ENCODE assay signal across 15 cellular contexts in genomic region chr1:83555871-83556270, GRCh38.
DNase-seq lines count a peak whose midpoint lies in the region; ATAC-seq, FAIRE-seq and TF ChIP-seq lines count a peak whose summit lies in the region.
"Had no signal": no experiment of that assay in that cellular context is flagged by ENCODE, and none has a peak within 500 bp of the region (broad histone marks: within the 10 kb centered on the region; RNA-seq: fewer than 3 reads in every experiment).

No MANE protein-coding gene starts in this region.

- H3K4me1 ChIP-seq in astrocyte (ENCODE audit: insufficient read depth, low read length) (no peaks in the 10 kb centered on the region), thoracic aorta (ENCODE audit: control insufficient read depth in 1 of 2, low read depth in 2 of 2) (peaks cover 24 to 55% of the 10 kb centered on the region in 2 donors), right atrium auricular region (no peaks in the 10 kb centered on the region)

- H3K36me3 Mint-ChIP-seq in astrocyte (ENCODE audit: low read depth, unreplicated experiment) = no peaks in the 10 kb centered on the region

- H3K27ac ChIP-seq in astrocyte (ENCODE audit: low read depth, low read length) (no peak overlapping the region), thoracic aorta (peak overlapping the region; percentile 42 to 69), right atrium auricular region (no peak overlapping the region)
- H3K27ac ChIP-seq: BLaER1 treated with 17β-estradiol and CSF1 and Interleukin-3, amounts not matched to agents 10 nM and 100 nM had no signal

- H3K9ac ChIP-seq in astrocyte (ENCODE audit: low read length) = no peak overlapping the region
- H3K9ac ChIP-seq: BLaER1 treated with 17β-estradiol and CSF1 and Interleukin-3, amounts not matched to agents 10 nM and 100 nM; SK-N-SH had no signal

- peak overlapping the region; percentile 20 for H3K4me2 ChIP-seq in astrocyte (ENCODE audit: low read length)
- H3K4me2 ChIP-seq: BLaER1 treated with 17β-estradiol and CSF1 and Interleukin-3, amounts not matched to agents 10 nM and 100 nM; SK-N-SH had no signal

- H3K27ac Mint-ChIP-seq in astrocyte (ENCODE audit: unreplicated experiment) = no peak overlapping the region

- no peaks in the 10 kb centered on the region for H3K27me3 Mint-ChIP-seq in astrocyte (ENCODE audit: low read depth, unreplicated experiment)

- H3K4me3 Mint-ChIP-seq in astrocyte (ENCODE audit: unreplicated experiment) = no peak overlapping the region

- H3K27me3 ChIP-seq in astrocyte (ENCODE audit: insufficient read depth, low read length) (no peaks in the 10 kb centered on the region), thoracic aorta (replicated peaks; ENCODE audit: insufficient read depth) (no peaks in the 10 kb centered on the region), right atrium auricular region (no peaks in the 10 kb centered on the region)
- H3K27me3 ChIP-seq: BLaER1 treated with 17β-estradiol and CSF1 and Interleukin-3, amounts not matched to agents 10 nM and 100 nM had no signal

- ATAC-seq in thoracic aorta (ENCODE audit: insufficient number of reproducible peaks, low FRiP score, low read depth) (no peak), GM19351 (IDR thresholded peaks at IDR 0.05; ENCODE audit: unreplicated experiment) (no peak), HG02840 (IDR thresholded peaks at IDR 0.05; ENCODE audit: low FRiP score, unreplicated experiment) (no peak)
- ATAC-seq: K562 had no signal

- FAIRE-seq in astrocyte (lab: Jason Lieb, UNC) = no peak
- FAIRE-seq: K562 had no signal

- H3K9me3 ChIP-seq in astrocyte (ENCODE audit: insufficient read depth, low read depth, low read length) (peaks cover 4% of the 10 kb centered on the region), thoracic aorta (no peaks in the 10 kb centered on the region), right atrium auricular region (no peaks in the 10 kb centered on the region)
- H3K9me3 ChIP-seq: BLaER1 treated with 17β-estradiol and CSF1 and Interleukin-3, amounts not matched to agents 10 nM and 100 nM; SK-N-SH had no signal

- H3K4me3 ChIP-seq in astrocyte (ENCODE audit: insufficient read depth, low read depth, low read length) (no peak overlapping the region), thoracic aorta (peak overlapping the region; percentile 57), right atrium auricular region (no peak overlapping the region)
- H3K4me3 ChIP-seq: BLaER1 treated with 17β-estradiol and CSF1 and Interleukin-3, amounts not matched to agents 10 nM and 100 nM; K562 had no signal

- peaks cover 4% of the 10 kb centered on the region for H3K9me3 Mint-ChIP-seq in astrocyte (ENCODE audit: unreplicated experiment)

- no peaks in the 10 kb centered on the region for H3K79me2 ChIP-seq in astrocyte (ENCODE audit: insufficient read depth, low read length)

- DNase-seq in GM03348 (ENCODE audit: low spot score) = peak; percentile 10
- DNase-seq in astrocyte (ENCODE audit: low read depth) = no peak
- peak; percentile 30 for DNase-seq in fibroblast of peridontal ligament (ENCODE audit: extremely low read depth)
- DNase-seq in thoracic aorta (ENCODE audit: low spot score) = no peak
- no peak for DNase-seq in right atrium auricular region (ENCODE audit: low spot score)
- DNase-seq: DMS 273 treated with DMSO at 0.1 percent for 48 hours, HCEC 1CT, NCI-H1092 treated with DMSO at 0.1 percent for 48 hours, NCI-H187, NCI-H446, SK-N-SH had no signal

- TF ChIP-seq CTCF in astrocyte (IDR thresholded peaks at IDR 0.05; ENCODE audit: insufficient read depth, low read depth, low read length) (no peak), thoracic aorta (IDR thresholded peaks at IDR 0.05) (no peak), right atrium auricular region (IDR thresholded peaks at IDR 0.05) (no peak)

- H3K36me3 ChIP-seq in astrocyte (ENCODE audit: insufficient read depth, low read length) (no peaks in the 10 kb centered on the region), thoracic aorta (no peaks in the 10 kb centered on the region), right atrium auricular region (no peaks in the 10 kb centered on the region)
- H3K36me3 ChIP-seq: BLaER1 treated with 17β-estradiol and CSF1 and Interleukin-3, amounts not matched to agents 10 nM and 100 nM had no signal

- no peak overlapping the region for H2AFZ ChIP-seq in astrocyte (ENCODE audit: low read depth, low read length)

- no peaks in the 10 kb centered on the region for H4K20me1 ChIP-seq in astrocyte (ENCODE audit: insufficient read depth, low read length)
- H4K20me1 ChIP-seq: BLaER1 treated with 17β-estradiol and CSF1 and Interleukin-3, amounts not matched to agents 10 nM and 100 nM had no signal

- peaks cover 4% of the 10 kb centered on the region for H3K4me1 Mint-ChIP-seq in astrocyte (ENCODE audit: low read depth, unreplicated experiment)

Comparison
In these comparisons a context has a peak if more than half of its experiments do, and no peak if none do; other contexts are left out.
1. DNase-seq: peak in GM03348 (single experiment) and fibroblast of peridontal ligament (single experiment); none in astrocyte (single experiment), thoracic aorta (single experiment) and right atrium auricular region (single experiment).
2. H3K27ac ChIP-seq: peak in thoracic aorta (2 of 2); none in astrocyte (single experiment) and right atrium auricular region (0 of 2).